Comparison of ENCODE assay signal across 15 cellular contexts in the genomic region with DNA sequence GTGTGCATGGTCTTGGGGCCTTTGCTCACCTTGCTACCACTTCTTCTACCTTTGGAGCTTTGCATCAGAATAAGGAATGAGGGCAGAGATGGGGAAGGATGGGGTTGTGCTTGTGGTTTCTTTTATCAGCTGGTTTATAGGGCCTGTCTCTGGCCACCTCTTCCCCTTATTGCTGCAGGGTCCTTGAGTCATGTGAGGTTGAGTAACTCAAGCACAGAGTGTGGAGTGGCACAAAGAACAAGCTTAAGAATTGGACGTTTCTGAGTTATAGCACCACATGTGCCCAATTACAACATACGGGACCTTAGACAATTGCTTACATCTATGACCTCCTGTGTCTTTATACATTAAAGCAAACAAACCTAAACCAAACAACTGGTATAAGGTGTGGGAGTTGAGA.
"Had no signal": no experiment of that assay in that cellular context is flagged by ENCODE, and none has a peak within 500 bp of the region (broad histone marks: within the 10 kb centered on the region; RNA-seq: fewer than 3 reads in every experiment).

No MANE protein-coding gene starts in this region.

- H3K4me3 ChIP-seq: gastroesophageal sphincter, mucosa of descending colon, pancreas, upper lobe of left lung had no signal

- DNase-seq: activated CD4-positive, alpha-beta memory T cell treated with anti-CD3 and anti-CD28 coated beads, Interleukin-2, amount 10 ng/mL, durations not matched to agents 7 days and 5 days; activated CD4-positive, alpha-beta T cell treated with anti-CD3 and anti-CD28 coated beads for 4 hours; activated effector memory CD4-positive, alpha-beta T cell treated with Interleukin-2 at 50 U/mL for 16 hours; activated naive CD4-positive, alpha-beta T cell treated with anti-CD3 and anti-CD28 coated beads, Interleukin-2, amount 50 U/mL, for 16 hours; activated T-cell treated with anti-CD3 and anti-CD28 coated beads, Interleukin-2, amount 50 U/mL, for 4 hours; dermis blood vessel endothelial cell; effector memory CD8-positive, alpha-beta T cell; left colon; mucosa of descending colon; naive thymus-derived CD8-positive, alpha-beta T cell; pancreas; stimulated activated CD4-positive, alpha-beta T cell treated with anti-CD3 and anti-CD28 coated beads, Interleukin-1b, Interleukin-23, amount 100 ng/mL, for 48 hours; stimulated activated naive CD8-positive, alpha-beta T cell treated with anti-CD3 and anti-CD28 coated beads, Interleukin-15, amount 100 ng/mL, for 72 hours had no signal
